Comparison of ENCODE assay signal across 27 cellular contexts in the genomic region with DNA sequence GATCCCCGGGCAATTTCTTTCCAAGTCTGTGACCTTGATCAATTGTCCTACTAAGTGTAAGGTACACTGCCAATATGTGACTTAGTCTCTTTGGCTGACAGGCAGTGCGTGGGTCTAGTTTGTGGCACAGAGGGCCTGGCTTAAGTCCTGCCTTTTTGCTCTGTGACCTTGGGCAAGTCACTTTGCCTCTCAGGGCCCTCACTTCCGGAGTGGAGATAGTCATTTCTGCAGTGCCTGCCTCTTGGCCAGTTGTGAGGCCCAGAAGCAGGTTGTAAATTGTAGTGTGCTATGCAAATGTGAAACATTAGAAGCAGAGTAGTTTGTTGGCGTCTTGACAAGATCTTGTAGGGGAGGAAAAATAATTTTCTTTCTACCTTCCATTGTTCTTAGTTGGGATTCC. TPM values are rescaled to one million over a fixed set of nuclear protein-coding genes. Genes with fewer than 3 reads are reported as not detected.
DNase-seq lines count a peak whose midpoint lies in the region; ATAC-seq lines count a peak whose summit lies in the region.
"Had no signal": no experiment of that assay in that cellular context is flagged by ENCODE, and none has a peak within 500 bp of the region (broad histone marks: within the 10 kb centered on the region; RNA-seq: fewer than 3 reads in every experiment).

No MANE protein-coding gene starts in this region.

- H3K27me3 Mint-ChIP-seq in activated CD4-positive, alpha-beta T cell treated with anti-CD3 and anti-CD28 coated beads for 36 hours: peaks cover 1% of the 10 kb centered on the region
- H3K27me3 Mint-ChIP-seq in activated T-cell treated with anti-CD3 and anti-CD28 coated beads, Interleukin-2, amount 50 U/mL, for 4 hours (ENCODE audit: low read depth): peaks cover 7% of the 10 kb centered on the region

- no peaks in the 10 kb centered on the region for H3K4me1 Mint-ChIP-seq in activated CD4-positive, alpha-beta T cell treated with anti-CD3 and anti-CD28 coated beads for 36 hours
- no peaks in the 10 kb centered on the region for H3K4me1 Mint-ChIP-seq in activated T-cell treated with anti-CD3 and anti-CD28 coated beads, Interleukin-2, amount 50 U/mL, for 4 hours (ENCODE audit: low read depth)
- H3K4me1 Mint-ChIP-seq: CD4-positive, alpha-beta memory T cell; natural killer cell had no signal

- DNase-seq in NCI-H2171 treated with DMSO at 0.1 percent for 48 hours (lab: John Stamatoyannopoulos, UW): peak; percentile 37
- no peak for DNase-seq in NCI-H2171 (lab: John Stamatoyannopoulos, UW)
- peak; percentile 30 for DNase-seq in NCI-H1048 (lab: John Stamatoyannopoulos, UW)
- DNase-seq in left cardiac atrium: no peak
- DNase-seq in activated CD4-positive, alpha-beta T cell treated with anti-CD3 and anti-CD28 coated beads for 36 hours: no peak
- DNase-seq in anterior cingulate cortex (lab: John Stamatoyannopoulos, UW): no peak
- no peak for DNase-seq in activated T-cell treated with anti-CD3 and anti-CD28 coated beads, Interleukin-2, amount 50 U/mL, for 4 hours
- DNase-seq: activated CD4-positive, alpha-beta T cell treated with anti-CD3 and anti-CD28 coated beads for 1 hour; activated CD8-positive, alpha-beta T cell treated with anti-CD3 and anti-CD28 coated beads, Interleukin-2, amount 10 ng/mL, durations not matched to agents 7 days and 5 days; activated gamma-delta T cell treated with Interleukin-2 at 50 U/mL for 16 hours; activated T-cell treated with anti-CD3 and anti-CD28 coated beads, Interleukin-2, amount 50 U/mL, for 1 hour; brain microvascular endothelial cell; CD4-positive, alpha-beta memory T cell; DMS153; GM23248; head of caudate nucleus; IMR-90; natural killer cell; NCI-H1105 treated with DMSO at 0.1 percent for 48 hours; NCI-H2029 treated with DMSO at 0.1 percent for 48 hours; stimulated activated CD4-positive, alpha-beta T cell treated with anti-CD3 and anti-CD28 coated beads, Interleukin-2, amount 100 ng/mL, for 24 hours; upper lobe of right lung had no signal

- H3K9me3 Mint-ChIP-seq in activated CD4-positive, alpha-beta T cell treated with anti-CD3 and anti-CD28 coated beads for 36 hours (ENCODE audit: low read depth): no peaks in the 10 kb centered on the region
- H3K9me3 Mint-ChIP-seq in activated T-cell treated with anti-CD3 and anti-CD28 coated beads, Interleukin-2, amount 50 U/mL, for 4 hours: no peaks in the 10 kb centered on the region
- H3K9me3 Mint-ChIP-seq: natural killer cell; T-helper 1 cell treated with Interleukin-12 subunit alpha and Interleukin-12 subunit beta and Interleukin-4 antibody, amounts not matched to agents 30 μg/mL and 1 μg/mL, for 36 hours had no signal

- no peak overlapping the region for H3K27ac Mint-ChIP-seq in activated CD4-positive, alpha-beta T cell treated with anti-CD3 and anti-CD28 coated beads for 36 hours
- H3K27ac Mint-ChIP-seq: activated CD8-positive, alpha-beta T cell treated with anti-CD3 and anti-CD28 coated beads, Interleukin-2, amount 10 ng/mL, durations not matched to agents 7 days and 5 days; CD4-positive, alpha-beta memory T cell; natural killer cell; T-helper 1 cell treated with Interleukin-12 subunit alpha and Interleukin-12 subunit beta and Interleukin-4 antibody, amounts not matched to agents 30 μg/mL and 1 μg/mL, for 36 hours had no signal

- POLR2A ChIA-PET in activated CD4-positive, alpha-beta T cell treated with anti-CD3 and anti-CD28 coated beads for 36 hours (lab: Charles Lee): no interaction called here

- H3K4me3 Mint-ChIP-seq in activated CD4-positive, alpha-beta T cell treated with anti-CD3 and anti-CD28 coated beads for 36 hours: no peak overlapping the region
- no peak overlapping the region for H3K4me3 Mint-ChIP-seq in activated T-cell treated with anti-CD3 and anti-CD28 coated beads, Interleukin-2, amount 50 U/mL, for 4 hours
- H3K4me3 Mint-ChIP-seq: activated CD8-positive, alpha-beta T cell treated with anti-CD3 and anti-CD28 coated beads, Interleukin-2, amount 10 ng/mL, durations not matched to agents 7 days and 5 days; CD4-positive, alpha-beta memory T cell; natural killer cell; T-helper 1 cell treated with Interleukin-12 subunit alpha and Interleukin-12 subunit beta and Interleukin-4 antibody, amounts not matched to agents 30 μg/mL and 1 μg/mL, for 36 hours had no signal

- ATAC-seq in GM21360 (IDR thresholded peaks at IDR 0.05; ENCODE audit: unreplicated experiment) (peak; percentile 57), left cardiac atrium (peak; percentile 35 to 41)
- ATAC-seq in activated CD4-positive, alpha-beta T cell treated with anti-CD3 and anti-CD28 coated beads for 36 hours: no peak
- ATAC-seq in activated T-cell treated with anti-CD3 and anti-CD28 coated beads, Interleukin-2, amount 50 U/mL, for 4 hours: no peak
- ATAC-seq: activated CD8-positive, alpha-beta T cell treated with anti-CD3 and anti-CD28 coated beads, Interleukin-2, amount 10 ng/mL, durations not matched to agents 7 days and 5 days; natural killer cell; upper lobe of right lung had no signal

- CTCF ChIA-PET in activated CD4-positive, alpha-beta T cell treated with anti-CD3 and anti-CD28 coated beads for 36 hours (lab: Charles Lee): no interaction called here

- intact Hi-C loops in left cardiac atrium (cut with DNase I): no loop called here
- intact Hi-C loops in activated CD4-positive, alpha-beta T cell treated with anti-CD3 and anti-CD28 coated beads for 36 hours (cut with DNase I, micrococcal nuclease): no loop called here

- H3K36me3 Mint-ChIP-seq in activated CD4-positive, alpha-beta T cell treated with anti-CD3 and anti-CD28 coated beads for 36 hours (ENCODE audit: low read depth): no peaks in the 10 kb centered on the region
- no peaks in the 10 kb centered on the region for H3K36me3 Mint-ChIP-seq in activated T-cell treated with anti-CD3 and anti-CD28 coated beads, Interleukin-2, amount 50 U/mL, for 4 hours (ENCODE audit: insufficient read depth)
- H3K36me3 Mint-ChIP-seq: CD4-positive, alpha-beta memory T cell; natural killer cell had no signal

RNA-seq across cellular contexts. Expression of gene KIF4B, which starts 39.0 kb away (rescaled TPM):
- total RNA-seq in left cardiac atrium: under 1 TPM in 1 of 2 donors, not detected in 1; 0.05 TPM
- under 1 TPM; 0.05 TPM for total RNA-seq in activated CD4-positive, alpha-beta T cell treated with anti-CD3 and anti-CD28 coated beads for 36 hours
- total RNA-seq in activated T-cell treated with anti-CD3 and anti-CD28 coated beads, Interleukin-2, amount 50 U/mL, for 4 hours: not detected
- total RNA-seq: CD4-positive, alpha-beta memory T cell; epithelial cell of proximal tubule; GM23248; natural killer cell; omental fat pad; smooth muscle cell had no signal

Comparison
In these comparisons a context has a peak if more than half of its experiments do, and no peak if none do; other contexts are left out.
1. DNase-seq: peak in NCI-H2171 treated with DMSO at 0.1 percent for 48 hours (single experiment) and NCI-H1048 (single experiment); none in NCI-H2171 (single experiment), left cardiac atrium (single experiment), activated CD4-positive, alpha-beta T cell treated with anti-CD3 and anti-CD28 coated beads for 36 hours (single experiment), anterior cingulate cortex (0 of 58) and activated T-cell treated with anti-CD3 and anti-CD28 coated beads, Interleukin-2, amount 50 U/mL, for 4 hours (single experiment).
2. ATAC-seq: peak in GM21360 (single experiment) and left cardiac atrium (2 of 2); none in activated CD4-positive, alpha-beta T cell treated with anti-CD3 and anti-CD28 coated beads for 36 hours (single experiment) and activated T-cell treated with anti-CD3 and anti-CD28 coated beads, Interleukin-2, amount 50 U/mL, for 4 hours (0 of 2).